Comparison of ENCODE assay signal across 11 cellular contexts in the genomic region with DNA sequence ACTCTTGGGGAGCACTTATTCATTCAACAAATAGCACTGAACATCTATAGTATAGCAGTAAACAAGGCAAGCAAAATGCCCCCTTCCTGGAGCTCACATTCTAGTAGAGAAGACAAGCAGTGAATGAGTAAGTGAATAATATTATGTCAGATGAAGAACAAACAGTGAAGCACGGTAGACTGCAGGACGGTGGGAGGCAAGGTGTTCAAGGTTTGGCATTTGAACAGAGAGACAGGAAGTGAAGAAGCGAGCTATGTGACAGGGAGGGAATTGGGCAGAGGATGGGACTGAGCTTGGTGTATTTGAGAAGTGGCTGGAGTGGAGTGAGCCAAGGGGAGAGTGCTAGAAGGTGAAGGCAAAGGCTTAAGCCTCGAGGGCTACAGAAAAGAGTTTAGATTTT. TPM values are rescaled to one million over a fixed set of nuclear protein-coding genes. Genes with fewer than 3 reads are reported as not detected.
DNase-seq lines count a peak whose midpoint lies in the region; ATAC-seq and TF ChIP-seq lines count a peak whose summit lies in the region.
"Had no signal": no experiment of that assay in that cellular context is flagged by ENCODE, and none has a peak within 500 bp of the region (broad histone marks: within the 10 kb centered on the region; RNA-seq: fewer than 3 reads in every experiment).

No MANE protein-coding gene starts in this region.

- H3K9ac ChIP-seq in NT2/D1 (ENCODE audit: insufficient read length, low read depth) (peak overlapping the region; percentile 91), colonic mucosa (ENCODE audit: low read depth in 2 of 2, low read length in 2 of 2) (peak overlapping the region in 1 of 2 donors; percentile 94)

- H3K27ac ChIP-seq in colonic mucosa: no peak overlapping the region

- TF ChIP-seq CTCF in Caco-2 (IDR thresholded peaks at IDR 0.05; ENCODE audit: insufficient read depth in 1 of 2, low read depth in 1 of 2, low read length in 1 of 2, severe bottlenecking in 1 of 2, unreplicated experiment in 1 of 2): no peak
- no peak for TF ChIP-seq CTCF in colonic mucosa (IDR thresholded peaks at IDR 0.05)
- TF ChIP-seq CTCF in progenitor cell of endocrine pancreas (IDR thresholded peaks at IDR 0.05; ENCODE audit: unreplicated experiment): no peak

- H3K9me3 ChIP-seq in Caco-2 (no peaks in the 10 kb centered on the region), NT2/D1 (ENCODE audit: insufficient read depth, low read length) (no peaks in the 10 kb centered on the region), colonic mucosa (no peaks in the 10 kb centered on the region)

- H3K9me3 Mint-ChIP-seq in Caco-2 (ENCODE audit: unreplicated experiment): no peaks in the 10 kb centered on the region
- no peaks in the 10 kb centered on the region for H3K9me3 Mint-ChIP-seq in progenitor cell of endocrine pancreas (ENCODE audit: low read depth)

- H3K4me3 Mint-ChIP-seq in Caco-2 (ENCODE audit: unreplicated experiment): peak overlapping the region; percentile 88
- peak overlapping the region; percentile 96 for H3K4me3 Mint-ChIP-seq in progenitor cell of endocrine pancreas (ENCODE audit: low read depth)

- POLR2A ChIA-PET in Caco-2 (lab: Charles Lee): interaction anchor here (0.6 kb wide), 1 partner anchor 203 kb away, joined by 3 read pairs; the partner anchor contains the start of gene BRPF1

- no TSS peak for BruUV-seq in Caco-2 (replicated peaks; lab: Mats Ljungman, UMichigan)

- CTCF ChIA-PET in Caco-2 (lab: Charles Lee): interaction anchor here (1.5 kb wide), 1 partner anchor 11 kb away, joined by 5 read pairs; no protein-coding TSS in a partner anchor

- H3K4me1 Mint-ChIP-seq in Caco-2 (ENCODE audit: low read depth, unreplicated experiment) (peaks cover 8% of the 10 kb centered on the region), progenitor cell of endocrine pancreas (ENCODE audit: low read depth) (peaks cover 17% of the 10 kb centered on the region)

- ATAC-seq in GM18867 (IDR thresholded peaks at IDR 0.05; ENCODE audit: unreplicated experiment): no peak
- ATAC-seq: left lobe of liver had no signal

- H3K27me3 ChIP-seq in Caco-2 (replicated peaks; ENCODE audit: control insufficient read depth, insufficient read depth, low read length) (no peaks in the 10 kb centered on the region), NT2/D1 (ENCODE audit: insufficient read depth, insufficient read length) (no peaks in the 10 kb centered on the region), colonic mucosa (no peaks in the 10 kb centered on the region)

- peaks cover 6% of the 10 kb centered on the region; the same call in 1 of the 2 replicates for H3K4me1 ChIP-seq in Caco-2
- H3K4me1 ChIP-seq in NT2/D1 (ENCODE audit: insufficient read depth, insufficient read length): no peaks in the 10 kb centered on the region
- H3K4me1 ChIP-seq in colonic mucosa: no peaks in the 10 kb centered on the region

- no peaks in the 10 kb centered on the region for H3K27me3 Mint-ChIP-seq in Caco-2 (ENCODE audit: insufficient read depth, unreplicated experiment)
- no peaks in the 10 kb centered on the region for H3K27me3 Mint-ChIP-seq in progenitor cell of endocrine pancreas

- peaks cover 31% of the 10 kb centered on the region for H3K36me3 Mint-ChIP-seq in Caco-2 (ENCODE audit: insufficient read depth, unreplicated experiment)
- peaks cover 11% of the 10 kb centered on the region for H3K36me3 Mint-ChIP-seq in progenitor cell of endocrine pancreas (ENCODE audit: insufficient read depth)

- DNase-seq in Caco-2: no peak
- DNase-seq in NT2/D1 (ENCODE audit: low read depth, low spot score): no peak
- DNase-seq in colonic mucosa: no peak
- no peak for DNase-seq in progenitor cell of endocrine pancreas (ENCODE audit: low spot score, unreplicated experiment)
- DNase-seq in ecto neural progenitor cell (ENCODE audit: low spot score): no peak
- DNase-seq in stimulated activated CD4-positive, alpha-beta T cell treated with anti-CD3 and anti-CD28 coated beads, Interleukin-12 subunit alpha, Interleukin-12 subunit beta, amount 100 ng/mL, for 4 hours: no peak
- DNase-seq in amniotic stem cell (lab: John Stamatoyannopoulos, UW): no peak
- DNase-seq: MV-4-11; stimulated activated CD4-positive, alpha-beta T cell treated with anti-CD3 and anti-CD28 coated beads, Interleukin-2, amount 100 ng/mL, for 24 hours had no signal

- intact Hi-C loops in Caco-2 (cut with micrococcal nuclease; ENCODE audit: unreplicated experiment): loop anchor here (5.0 kb wide), 2 partner anchors 93 to 108 kb away; partner anchors contain the start of gene RPUSD3
- intact Hi-C loops in colonic mucosa (cut with DNase I): no loop called here

- H3K36me3 ChIP-seq in Caco-2 (ENCODE audit: control insufficient read depth, insufficient read depth, low read length): peaks cover 1% of the 10 kb centered on the region; the same call in 1 of the 2 replicates
- H3K36me3 ChIP-seq in NT2/D1 (ENCODE audit: insufficient read depth, insufficient read length, low read length): peaks cover 29% of the 10 kb centered on the region
- H3K36me3 ChIP-seq in colonic mucosa: no peaks in the 10 kb centered on the region

- no peak overlapping the region for H3K27ac Mint-ChIP-seq in Caco-2 (ENCODE audit: unreplicated experiment)
- H3K27ac Mint-ChIP-seq in progenitor cell of endocrine pancreas: no peak overlapping the region

- H3K4me3 ChIP-seq in Caco-2 (ENCODE audit: low read depth, low read length) (peak overlapping the region; percentile 92; the same call in 1 of the 2 replicates), NT2/D1 (ENCODE audit: insufficient read length, low read depth) (no peak overlapping the region), colonic mucosa (peak overlapping the region; percentile 84)

RNA-seq across cellular contexts. Expression of gene CRELD1, which starts 1.4 kb away (rescaled TPM):
- total RNA-seq in Caco-2 (2022) (17.1 and 18.3 TPM in 2 replicates), colonic mucosa (10 to 100 TPM; 23.3 to 40.4 TPM), progenitor cell of endocrine pancreas (57.1 and 60.3 TPM in 2 replicates)

RNA-seq across cellular contexts. Expression of gene PRRT3, which starts 17.2 kb away (rescaled TPM):
- total RNA-seq in Caco-2 (2022): 1.1 and 1.3 TPM in 2 replicates
- 1 to 10 TPM in 1 of 2 donors, under 1 TPM in 1; 0.96 to 1.1 TPM for total RNA-seq in colonic mucosa
- total RNA-seq in progenitor cell of endocrine pancreas: 10.4 and 11.4 TPM in 2 replicates

RNA-seq across cellular contexts. Expression of gene IL17RC, which starts 18.1 kb away (rescaled TPM):
- total RNA-seq in Caco-2 (2022) (8.5 and 11.3 TPM in 2 replicates), colonic mucosa (10 to 100 TPM; 21.2 to 26.8 TPM), progenitor cell of endocrine pancreas (13.4 and 17.1 TPM in 2 replicates)

RNA-seq across cellular contexts. Expression of gene IL17RE, which starts 32.3 kb away (rescaled TPM):
- total RNA-seq in Caco-2 (2022) (77.3 and 82.9 TPM in 2 replicates), colonic mucosa (10 to 100 TPM; 66.4 to 71.4 TPM), progenitor cell of endocrine pancreas (4.9 and 7.0 TPM in 2 replicates)

RNA-seq across cellular contexts. Expression of gene JAGN1, which starts 44.6 kb away (rescaled TPM):
- total RNA-seq in Caco-2 (2022): 34.2 and 35.9 TPM in 2 replicates
- total RNA-seq in colonic mucosa: 10 to 100 TPM; 43.7 to 51.2 TPM
- total RNA-seq in progenitor cell of endocrine pancreas: 30.5 and 33.0 TPM in 2 replicates
